Comparison of ENCODE assay signal across 8 cellular contexts in the genomic region with DNA sequence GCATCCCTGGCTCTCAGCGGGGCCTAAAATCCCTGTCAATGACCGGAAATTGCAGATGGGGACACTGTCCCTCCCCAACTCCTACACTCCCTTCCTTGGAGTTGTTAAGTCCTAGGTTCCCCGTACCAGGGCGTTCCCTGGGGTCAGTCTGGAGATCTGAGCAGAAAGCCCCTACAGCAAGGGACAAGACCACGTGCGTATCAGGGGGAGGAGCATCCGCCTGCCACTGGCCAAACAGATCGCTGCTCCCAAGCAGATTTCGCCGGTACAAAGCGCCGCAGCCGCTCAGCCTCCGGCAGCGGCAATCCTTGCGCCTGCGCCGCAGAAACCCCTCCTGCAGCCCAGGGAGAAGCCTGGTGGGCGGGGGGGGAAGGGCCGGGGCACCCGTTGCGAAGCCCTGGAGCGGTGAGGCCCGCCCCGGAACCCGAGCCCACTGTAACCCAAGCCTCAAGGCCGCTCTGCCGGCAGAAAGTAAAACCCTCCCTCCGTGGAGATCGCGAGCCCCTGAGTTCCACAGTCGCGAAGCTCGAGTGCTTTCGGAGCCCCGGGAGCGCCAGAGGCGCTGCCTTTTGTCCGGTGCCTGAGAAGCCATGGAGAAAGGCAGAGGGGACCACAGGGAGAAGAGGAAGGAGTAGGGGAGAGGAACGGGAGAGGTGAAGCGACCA. TPM values are rescaled to one million over a fixed set of nuclear protein-coding genes. Genes with fewer than 3 reads are reported as not detected.
DNase-seq lines count a peak whose midpoint lies in the region; ATAC-seq and TF ChIP-seq lines count a peak whose summit lies in the region.

No MANE protein-coding gene starts in this region.

- ATAC-seq in HG02610 (IDR thresholded peaks at IDR 0.05; ENCODE audit: unreplicated experiment) (no peak), HG03521 (IDR thresholded peaks at IDR 0.05; ENCODE audit: unreplicated experiment) (no peak)

- no peaks in the 10 kb centered on the region for H3K9me3 Mint-ChIP-seq in activated naive CD4-positive, alpha-beta T cell treated with anti-CD3 and anti-CD28 coated beads, Interleukin-2, amount 10 ng/mL, durations not matched to agents 7 days and 5 days

- no peak overlapping the region for H3K4me3 Mint-ChIP-seq in activated naive CD4-positive, alpha-beta T cell treated with anti-CD3 and anti-CD28 coated beads, Interleukin-2, amount 10 ng/mL, durations not matched to agents 7 days and 5 days

- TF ChIP-seq CTCF in suprapubic skin (IDR thresholded peaks at IDR 0.05) (no peak), vagina (IDR thresholded peaks at IDR 0.05) (no peak)

- no peak for TF ChIP-seq EP300 in suprapubic skin (IDR thresholded peaks at IDR 0.05)

- DNase-seq in activated naive CD4-positive, alpha-beta T cell treated with anti-CD3 and anti-CD28 coated beads, Interleukin-2, amount 10 ng/mL, durations not matched to agents 7 days and 5 days: no peak
- DNase-seq in activated naive CD4-positive, alpha-beta T cell (lab: John Stamatoyannopoulos, UW): no peak
- DNase-seq in NCI-H82 (lab: John Stamatoyannopoulos, UW) (peak; percentile 97), iPS DF 19.7 (ENCODE audit: low read depth, low spot score) (peak; percentile 91), suprapubic skin (ENCODE audit: low spot score in 2 of 2) (no peak), vagina (ENCODE audit: extremely low spot score in 2 of 2) (no peak)

- H3K36me3 Mint-ChIP-seq in activated naive CD4-positive, alpha-beta T cell treated with anti-CD3 and anti-CD28 coated beads, Interleukin-2, amount 10 ng/mL, durations not matched to agents 7 days and 5 days: no peaks in the 10 kb centered on the region

- H3K4me1 ChIP-seq in suprapubic skin (peaks cover 40% of the 10 kb centered on the region), vagina (peaks cover 33% of the 10 kb centered on the region)

- TF ChIP-seq POLR2A in suprapubic skin (IDR thresholded peaks at IDR 0.05) (no peak), vagina (IDR thresholded peaks at IDR 0.05) (no peak)

- H3K9me3 ChIP-seq in suprapubic skin (no peaks in the 10 kb centered on the region), vagina (no peaks in the 10 kb centered on the region)

- no peak overlapping the region for H3K27ac ChIP-seq in suprapubic skin
- no peak overlapping the region for H3K27ac ChIP-seq in vagina

- H3K27me3 Mint-ChIP-seq in activated naive CD4-positive, alpha-beta T cell treated with anti-CD3 and anti-CD28 coated beads, Interleukin-2, amount 10 ng/mL, durations not matched to agents 7 days and 5 days: peaks cover 79% of the 10 kb centered on the region

- no peaks in the 10 kb centered on the region for H3K36me3 ChIP-seq in suprapubic skin
- no peaks in the 10 kb centered on the region for H3K36me3 ChIP-seq in vagina

- peak overlapping the region; percentile 34 for H3K27ac Mint-ChIP-seq in activated naive CD4-positive, alpha-beta T cell treated with anti-CD3 and anti-CD28 coated beads, Interleukin-2, amount 10 ng/mL, durations not matched to agents 7 days and 5 days

- peak overlapping the region; percentile 19 for H3K4me3 ChIP-seq in suprapubic skin
- no peak overlapping the region for H3K4me3 ChIP-seq in vagina

- CTCF ChIA-PET in activated naive CD4-positive, alpha-beta T cell treated with anti-CD3 and anti-CD28 coated beads, Interleukin-2, amount 10 ng/mL, durations not matched to agents 7 days and 5 days (lab: Charles Lee): no interaction called here

- H3K4me1 Mint-ChIP-seq in activated naive CD4-positive, alpha-beta T cell treated with anti-CD3 and anti-CD28 coated beads, Interleukin-2, amount 10 ng/mL, durations not matched to agents 7 days and 5 days: peaks cover 3% of the 10 kb centered on the region

- peaks cover 95% of the 10 kb centered on the region for H3K27me3 ChIP-seq in suprapubic skin
- H3K27me3 ChIP-seq in vagina: peaks cover 16% of the 10 kb centered on the region

- 6% methylated on average over 16 of the region's 41 CpGs for WGBS in suprapubic skin

- intact Hi-C loops in vagina (cut with DNase I): no loop called here

RNA-seq across cellular contexts. Expression of a gene that starts 2.7 kb away (rescaled TPM):
- total RNA-seq in suprapubic skin (under 1 TPM in 2 of 4 donors, not detected in 2; 0.64 to 0.76 TPM), vagina (3.4 TPM)

Comparison
In these comparisons a context has a peak if more than half of its experiments do, and no peak if none do; other contexts are left out.
1. DNase-seq: peak in NCI-H82 (single experiment) and iPS DF 19.7 (single experiment); none in activated naive CD4-positive, alpha-beta T cell treated with anti-CD3 and anti-CD28 coated beads, Interleukin-2, amount 10 ng/mL, durations not matched to agents 7 days and 5 days (single experiment), activated naive CD4-positive, alpha-beta T cell (0 of 4), suprapubic skin (0 of 2) and vagina (0 of 2).